28 cellular contexts compared by ENCODE assay signal in genomic region chr5:39417979-39418378, GRCh38. TPM values are rescaled to one million over a fixed set of nuclear protein-coding genes. Genes with fewer than 3 reads are reported as not detected.
"Had no signal": no experiment of that assay in that cellular context is flagged by ENCODE, and none has a peak within 500 bp of the region (broad histone marks: within the 10 kb centered on the region; RNA-seq: fewer than 3 reads in every experiment).

No MANE protein-coding gene starts in this region.

- H3K36me3 ChIP-seq: cardiac muscle cell, Peyer's patch, SJCRH30 had no signal

- H3K9me3 ChIP-seq: MG63, Peyer's patch, SJCRH30, SK-N-SH had no signal

- H3K27me3 ChIP-seq: brain microvascular endothelial cell, cardiac muscle cell, MG63, Peyer's patch, SJCRH30 had no signal

- DNase-seq: activated CD4-positive, alpha-beta memory T cell treated with anti-CD3 and anti-CD28 coated beads for 36 hours; activated CD4-positive, alpha-beta T cell treated with anti-CD3 and anti-CD28 coated beads, Interleukin-2, amount 10 ng/mL, durations not matched to agents 7 days and 5 days; activated CD4-positive, CD25-positive, alpha-beta regulatory T cell; activated CD8-positive, alpha-beta memory T cell treated with anti-CD3 and anti-CD28 coated beads for 24 hours; activated effector memory CD4-positive, alpha-beta T cell treated with anti-CD3 and anti-CD28 coated beads, Interleukin-2, amount 50 U/mL, for 16 hours; activated naive CD4-positive, alpha-beta T cell treated with Interleukin-2 at 50 U/mL for 16 hours; activated naive CD8-positive, alpha-beta T cell treated with anti-CD3 and anti-CD28 coated beads, Interleukin-2, amount 50 U/mL, for 24 hours; activated T-cell treated with anti-CD3 and anti-CD28 coated beads, Interleukin-2, amount 50 U/mL, for 4 hours; brain microvascular endothelial cell; MG63; NCI-H1105; NCI-H1436; NCI-H1694 treated with DMSO at 0.1 percent for 48 hours; NCI-H2081; NCI-H510A treated with DMSO at 0.1 percent for 48 hours; NCI-H69; NK-92 treated with Interleukin-12 subunit alpha and Interleukin-12 subunit beta, amount 100 ng/mL, for 24 hours; OCI-M1; Peyer's patch; Right ventricle myocardium superior; SJCRH30; SK-N-SH; T-helper 1 cell had no signal

- ATAC-seq: activated naive CD4-positive, alpha-beta T cell treated with anti-CD3 and anti-CD28 coated beads, Interleukin-2, amount 50 U/mL, for 72 hours; activated naive CD8-positive, alpha-beta T cell treated with anti-CD3 and anti-CD28 coated beads, Interleukin-2, amount 50 U/mL, for 24 hours; activated T-cell treated with anti-CD3 and anti-CD28 coated beads, Interleukin-2, amount 50 U/mL, for 4 hours had no signal

- H3K27ac ChIP-seq: brain microvascular endothelial cell, cardiac muscle cell, Peyer's patch, RWPE1, SJCRH30, VCaP had no signal

- H3K4me3 ChIP-seq: cardiac muscle cell, MG63, Peyer's patch, SJCRH30 had no signal

- H3K9ac ChIP-seq: SK-N-SH had no signal

RNA-seq across cellular contexts. Expression of gene DAB2, which starts 6.8 kb away (rescaled TPM):
- total RNA-seq: activated CD4-positive, alpha-beta memory T cell treated with anti-CD3 and anti-CD28 coated beads for 36 hours; activated CD4-positive, alpha-beta T cell treated with anti-CD3 and anti-CD28 coated beads, Interleukin-2, amount 10 ng/mL, durations not matched to agents 7 days and 5 days; T-helper 2 cell treated with Interferon-gamma antibody and Interleukin-4, amounts not matched to agents 100 ng/mL and 5 ng/mL, for 36 hours had no signal

RNA-seq across cellular contexts. Expression of gene C9, which starts 53.7 kb away (rescaled TPM):
- total RNA-seq: activated CD4-positive, alpha-beta memory T cell treated with anti-CD3 and anti-CD28 coated beads for 36 hours; activated CD4-positive, alpha-beta T cell treated with anti-CD3 and anti-CD28 coated beads, Interleukin-2, amount 10 ng/mL, durations not matched to agents 7 days and 5 days; activated naive CD4-positive, alpha-beta T cell treated with anti-CD3 and anti-CD28 coated beads, Interleukin-2, amount 50 U/mL, for 72 hours; cardiac muscle cell; Peyer's patch; Right ventricle myocardium superior; SJCRH30; T-helper 2 cell treated with Interferon-gamma antibody and Interleukin-4, amounts not matched to agents 100 ng/mL and 5 ng/mL, for 36 hours had no signal
- polyA plus RNA-seq: cardiac muscle cell, SK-N-SH had no signal
